ENCODE assay signal across 1 cellular context in genomic region chr12:15863258-15863835, GRCh38.
TF ChIP-seq lines count a peak whose summit lies in the region.

No MANE protein-coding gene starts in this region.

TF ChIP-seq in GM23338, 12 proteins besides CTCF, POLR2A, EP300 and RAD21 (continued from another document):
- TF ChIP-seq REST (IDR thresholded peaks at IDR 0.05; ENCODE audit: unreplicated experiment) (no peak), ZNF331 (CRISPR knock-in tag; IDR thresholded peaks at IDR 0.05; ENCODE audit: low read depth) (no peak), ZNF462 (CRISPR knock-in tag; IDR thresholded peaks at IDR 0.05) (no peak), EZH2phosphoT487 (IDR thresholded peaks at IDR 0.05; ENCODE audit: unreplicated experiment) (no peak), EZH2 (IDR thresholded peaks at IDR 0.05; ENCODE audit: low read depth, unreplicated experiment) (no peak)
